15 cellular contexts compared by ENCODE assay signal in genomic region chr7:132904209-132904608, GRCh38.
"Had no signal": no experiment of that assay in that cellular context is flagged by ENCODE, and none has a peak within 500 bp of the region (broad histone marks: within the 10 kb centered on the region; RNA-seq: fewer than 3 reads in every experiment).

No MANE protein-coding gene starts in this region.

- ATAC-seq: heart left ventricle, left colon, lower lobe of right lung, pancreas, T-cell had no signal

- H3K36me3 ChIP-seq: lower lobe of right lung, pancreas had no signal

- H3K4me3 ChIP-seq: heart left ventricle, lower lobe of right lung, pancreas had no signal

- DNase-seq: activated CD4-positive, alpha-beta T cell treated with anti-CD3 and anti-CD28 coated beads for 1 hour; activated naive CD4-positive, alpha-beta T cell treated with anti-CD3 and anti-CD28 coated beads, Interleukin-2, amount 50 U/mL, for 16 hours; amniotic stem cell; effector CD8-positive, alpha-beta T cell; heart left ventricle; immature natural killer cell; left colon; lower lobe of right lung; naive B cell; pancreas; SK-N-SH; stimulated activated CD4-positive, alpha-beta T cell treated with anti-CD3 and anti-CD28 coated beads, Interleukin-2, amount 100 ng/mL, for 48 hours; stimulated activated naive CD4-positive, alpha-beta T cell; T-cell; T-helper 9 cell had no signal

- H3K27me3 ChIP-seq: heart left ventricle, pancreas had no signal

- H3K4me2 ChIP-seq: SK-N-SH had no signal

- H3K27ac ChIP-seq: heart left ventricle, lower lobe of right lung, pancreas had no signal

- H3K9ac ChIP-seq: SK-N-SH had no signal

- H3K4me1 ChIP-seq: lower lobe of right lung, pancreas had no signal

- H3K9me3 ChIP-seq: heart left ventricle, lower lobe of right lung, pancreas, SK-N-SH had no signal
